Comparison of ENCODE assay signal across 17 cellular contexts in genomic region chr10:29107866-29108498, GRCh38.
DNase-seq lines count a peak whose midpoint lies in the region; ATAC-seq and TF ChIP-seq lines count a peak whose summit lies in the region.
"Had no signal": no experiment of that assay in that cellular context is flagged by ENCODE, and none has a peak within 500 bp of the region (broad histone marks: within the 10 kb centered on the region; RNA-seq: fewer than 3 reads in every experiment).

No MANE protein-coding gene starts in this region.

- BruUV-seq in Caco-2 (replicated peaks; lab: Mats Ljungman, UMichigan) = no TSS peak
- BruUV-seq in PC-3 (replicated peaks; lab: Mats Ljungman, UMichigan) = no TSS peak

- H3F3A ChIP-seq in PC-3 (ENCODE audit: low read length, unreplicated experiment) (peaks cover 3% of the 10 kb centered on the region), neural progenitor cell (ENCODE audit: low read depth) (no peaks in the 10 kb centered on the region)

- intact Hi-C loops in Caco-2 (cut with micrococcal nuclease; ENCODE audit: unreplicated experiment) (loop anchor here (2.0 to 10.0 kb wide), 2 partner anchors 83 to 111 kb away; no protein-coding TSS in a partner anchor), PC-3 (cut with micrococcal nuclease) (loop anchor here (5.0 to 10.0 kb wide), 2 partner anchors 116 to 203 kb away; no protein-coding TSS in a partner anchor)

- H3K36me3 ChIP-seq in Caco-2 (ENCODE audit: control insufficient read depth, insufficient read depth, low read length) = no peaks in the 10 kb centered on the region
- no peaks in the 10 kb centered on the region for H3K36me3 ChIP-seq in PC-3 (ENCODE audit: low read depth, low read length)
- no peaks in the 10 kb centered on the region for H3K36me3 ChIP-seq in neural progenitor cell
- H3K36me3 ChIP-seq: BLaER1 treated with 17β-estradiol and CSF1 and Interleukin-3, amounts not matched to agents 10 nM and 100 nM had no signal

- peaks cover 64% of the 10 kb centered on the region for H3K4me1 Mint-ChIP-seq in Caco-2 (ENCODE audit: low read depth, unreplicated experiment)
- peaks cover 56% of the 10 kb centered on the region for H3K4me1 Mint-ChIP-seq in neural progenitor cell

- no peak overlapping the region for H3K4me3 Mint-ChIP-seq in Caco-2 (ENCODE audit: unreplicated experiment)
- H3K4me3 Mint-ChIP-seq in neural progenitor cell = no peak overlapping the region
- H3K4me3 Mint-ChIP-seq: CD4-positive, alpha-beta memory T cell; H9 had no signal

- H3K79me2 ChIP-seq in PC-3 (ENCODE audit: low read length) = no peaks in the 10 kb centered on the region
- no peaks in the 10 kb centered on the region for H3K79me2 ChIP-seq in neural progenitor cell (ENCODE audit: low read depth)

- DNase-seq in SIG-M5 treated with dmso at 0.1 percent for 504 hours (lab: John Stamatoyannopoulos, UW; ENCODE audit: unreplicated experiment) (peak; percentile 27), SIG-M5 (lab: John Stamatoyannopoulos, UW) (no peak), Caco-2 (no peak), PC-3 (peak; percentile 11), neural progenitor cell (ENCODE audit: low spot score) (no peak), Ammon's horn (ENCODE audit: low spot score) (no peak), NCI-H82 treated with DMSO at 0.1 percent for 48 hours (lab: John Stamatoyannopoulos, UW; ENCODE audit: unreplicated experiment) (no peak)
- DNase-seq: 8988T; AML-193; CD4-positive, alpha-beta memory T cell; DMS153; DMS79 treated with DMSO at 0.1 percent for 48 hours; EL; GOT3; H9 had no signal

- H3K4me2 ChIP-seq in PC-3 (ENCODE audit: low read length) (no peak overlapping the region), neural progenitor cell (no peak overlapping the region)
- H3K4me2 ChIP-seq: BLaER1 treated with 17β-estradiol and CSF1 and Interleukin-3, amounts not matched to agents 10 nM and 100 nM had no signal

- no peaks in the 10 kb centered on the region for H4K20me1 ChIP-seq in PC-3 (ENCODE audit: low read length)
- H4K20me1 ChIP-seq in neural progenitor cell (ENCODE audit: low read depth) = no peaks in the 10 kb centered on the region
- H4K20me1 ChIP-seq: BLaER1 treated with 17β-estradiol and CSF1 and Interleukin-3, amounts not matched to agents 10 nM and 100 nM had no signal

- POLR2A ChIA-PET in Caco-2 (lab: Charles Lee) (interaction anchor here (0.5 kb wide), 1 partner anchor 40 kb away, joined by 5 read pairs; no protein-coding TSS in a partner anchor), PC-3 (lab: Charles Lee; ENCODE audit: unreplicated experiment) (no interaction called here)

- H3K27me3 Mint-ChIP-seq in Caco-2 (ENCODE audit: insufficient read depth, unreplicated experiment) (no peaks in the 10 kb centered on the region), neural progenitor cell (ENCODE audit: insufficient read depth, low read depth) (peaks cover 5% of the 10 kb centered on the region)

- CTCF ChIA-PET in Caco-2 (lab: Charles Lee) = no interaction called here
- CTCF ChIA-PET in PC-3 (lab: Charles Lee) = interaction anchor here (0.9 kb wide), 1 partner anchor 444 kb away, joined by 3 read pairs; no protein-coding TSS in a partner anchor

- H3K9me3 ChIP-seq in Caco-2 (0 out of 2 replicates have a peak, but pooled peaks cover 4% of the 10 kb centered on the region), PC-3 (ENCODE audit: low read length) (no peaks in the 10 kb centered on the region), neural progenitor cell (ENCODE audit: low read depth) (no peaks in the 10 kb centered on the region)
- H3K9me3 ChIP-seq: BLaER1 treated with 17β-estradiol and CSF1 and Interleukin-3, amounts not matched to agents 10 nM and 100 nM had no signal

- H3K27me3 ChIP-seq in Caco-2 (replicated peaks; ENCODE audit: control insufficient read depth, insufficient read depth, low read length) (no peaks in the 10 kb centered on the region), PC-3 (ENCODE audit: low read length) (no peaks in the 10 kb centered on the region), neural progenitor cell (no peaks in the 10 kb centered on the region)
- H3K27me3 ChIP-seq: BLaER1 treated with 17β-estradiol and CSF1 and Interleukin-3, amounts not matched to agents 10 nM and 100 nM had no signal

- no peaks in the 10 kb centered on the region for H3K9me2 ChIP-seq in PC-3 (replicated peaks; ENCODE audit: low read length)

- H3K27ac Mint-ChIP-seq in Caco-2 (ENCODE audit: unreplicated experiment) (peak overlapping the region; percentile 78), neural progenitor cell (peak overlapping the region; percentile 3)
- H3K27ac Mint-ChIP-seq: CD4-positive, alpha-beta memory T cell had no signal

- H3K4me1 ChIP-seq in Caco-2 (peaks cover 79% of the 10 kb centered on the region), PC-3 (ENCODE audit: insufficient read depth, low read length) (peaks cover 41% of the 10 kb centered on the region), neural progenitor cell (peaks cover 13% of the 10 kb centered on the region)
- H3K4me1 ChIP-seq: BLaER1 treated with 17β-estradiol and CSF1 and Interleukin-3, amounts not matched to agents 10 nM and 100 nM had no signal

- H3K9me3 Mint-ChIP-seq in Caco-2 (ENCODE audit: unreplicated experiment) (peaks cover 4% of the 10 kb centered on the region), neural progenitor cell (peaks cover 12% of the 10 kb centered on the region)
- H3K9me3 Mint-ChIP-seq: H9 had no signal

- H3K9ac ChIP-seq in PC-3 (ENCODE audit: low read length) = no peak overlapping the region
- H3K9ac ChIP-seq in neural progenitor cell = no peak overlapping the region
- H3K9ac ChIP-seq: BLaER1 treated with 17β-estradiol and CSF1 and Interleukin-3, amounts not matched to agents 10 nM and 100 nM had no signal

- ATAC-seq in PC-3 (no peak), HG03342 (IDR thresholded peaks at IDR 0.05; ENCODE audit: unreplicated experiment) (no peak)

- no peak overlapping the region for H2AFZ ChIP-seq in PC-3 (ENCODE audit: low read length)
- no peak overlapping the region for H2AFZ ChIP-seq in neural progenitor cell (replicated peaks)

- TF ChIP-seq CTCF in Caco-2 (IDR thresholded peaks at IDR 0.05; ENCODE audit: insufficient read depth in 1 of 2, low read depth in 1 of 2, low read length in 1 of 2, severe bottlenecking in 1 of 2, unreplicated experiment in 1 of 2) (no peak), PC-3 (conservative IDR thresholded peaks at IDR 0.05; ENCODE audit: low read depth, low read length) (no peak), neural progenitor cell (IDR thresholded peaks at IDR 0.05) (no peak)

- H3K4me3 ChIP-seq in Caco-2 (ENCODE audit: low read depth, low read length) = no peak overlapping the region
- no peak overlapping the region for H3K4me3 ChIP-seq in PC-3 (ENCODE audit: low read length)
- H3K4me3 ChIP-seq in neural progenitor cell = no peak overlapping the region
- H3K4me3 ChIP-seq: BLaER1 treated with 17β-estradiol and CSF1 and Interleukin-3, amounts not matched to agents 10 nM and 100 nM had no signal

- H3K27ac ChIP-seq in PC-3 (ENCODE audit: low read length) (no peak overlapping the region), neural progenitor cell (no peak overlapping the region)
- H3K27ac ChIP-seq: BLaER1 treated with 17β-estradiol and CSF1 and Interleukin-3, amounts not matched to agents 10 nM and 100 nM had no signal

- H3K36me3 Mint-ChIP-seq in Caco-2 (ENCODE audit: insufficient read depth, unreplicated experiment) (peaks cover 22% of the 10 kb centered on the region), neural progenitor cell (no peaks in the 10 kb centered on the region)
- H3K36me3 Mint-ChIP-seq: CD4-positive, alpha-beta memory T cell had no signal

Comparison
In these comparisons a context has a peak if more than half of its experiments do, and no peak if none do; other contexts are left out.
1. DNase-seq: peak in SIG-M5 treated with dmso at 0.1 percent for 504 hours (single experiment) and PC-3 (single experiment); none in SIG-M5 (single experiment), Caco-2 (0 of 2), neural progenitor cell (single experiment), Ammon's horn (single experiment) and NCI-H82 treated with DMSO at 0.1 percent for 48 hours (single experiment).